Comparison of ENCODE assay signal across 25 cellular contexts in the genomic region with DNA sequence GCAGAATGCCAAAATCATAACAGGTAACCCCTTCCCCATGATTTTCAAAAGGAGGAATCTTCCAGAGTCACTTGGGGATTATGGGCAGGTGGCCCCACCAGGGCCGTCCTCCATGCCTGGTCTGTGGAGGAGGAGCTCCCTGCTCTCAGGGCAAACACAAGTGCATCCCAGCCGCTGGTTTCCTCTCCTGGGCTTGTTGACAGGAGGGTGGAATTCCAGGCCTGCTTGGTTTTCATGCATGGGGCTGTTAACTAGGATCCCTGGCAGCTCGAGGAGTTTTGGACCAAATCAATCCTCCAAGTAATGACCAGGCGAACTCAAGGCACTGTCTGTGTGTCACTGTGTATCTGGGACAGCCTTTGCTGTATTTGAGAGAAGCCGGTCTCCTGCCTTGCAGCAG. TPM values are rescaled to one million over a fixed set of nuclear protein-coding genes. Genes with fewer than 3 reads are reported as not detected.
DNase-seq lines count a peak whose midpoint lies in the region; ATAC-seq and TF ChIP-seq lines count a peak whose summit lies in the region.
"Had no signal": no experiment of that assay in that cellular context is flagged by ENCODE, and none has a peak within 500 bp of the region (broad histone marks: within the 10 kb centered on the region; RNA-seq: fewer than 3 reads in every experiment).

No MANE protein-coding gene starts in this region.

- H3K36me3 Mint-ChIP-seq in activated T-helper 1 cell treated with anti-CD3 and anti-CD28 coated beads, Interleukin-12 subunit alpha, Interleukin-12 subunit beta, Interleukin-2, Interleukin-4 antibody, amounts not matched to agents 30 ng/mL and 10 ng/mL and 1 ng/mL, durations not matched to agents 14 hours and 24 hours and 36 hours (ENCODE audit: low read depth): no peaks in the 10 kb centered on the region
- H3K36me3 Mint-ChIP-seq: natural killer cell had no signal

- intact Hi-C loops in right cardiac atrium (cut with DNase I): no loop called here
- intact Hi-C loops in mammary epithelial cell (cut with micrococcal nuclease): no loop called here
- intact Hi-C loops in thyroid gland (cut with DNase I): no loop called here
- intact Hi-C loops in activated T-helper 1 cell treated with anti-CD3 and anti-CD28 coated beads, Interleukin-12 subunit alpha, Interleukin-12 subunit beta, Interleukin-2, Interleukin-4 antibody, amounts not matched to agents 30 ng/mL and 10 ng/mL and 1 ng/mL, durations not matched to agents 14 hours and 24 hours and 36 hours (cut with micrococcal nuclease): no loop called here

- no TSS peak for BruUV-seq in mammary epithelial cell (replicated peaks; lab: Mats Ljungman, UMichigan)

- ATAC-seq in right cardiac atrium (no peak), GM21390 (IDR thresholded peaks at IDR 0.05; ENCODE audit: unreplicated experiment) (no peak)
- ATAC-seq: activated T-cell treated with anti-CD3 and anti-CD28 coated beads, Interleukin-2, amount 50 U/mL, for 4 hours had no signal

- H3K4me2 ChIP-seq in mammary epithelial cell (ENCODE audit: insufficient read depth, low read depth, low read length): no peak overlapping the region
- H3K4me2 ChIP-seq: hepatocyte had no signal

- no peak overlapping the region for H2AFZ ChIP-seq in mammary epithelial cell (ENCODE audit: low read depth, low read length)
- H2AFZ ChIP-seq: hepatocyte had no signal

- no peaks in the 10 kb centered on the region for H4K20me1 ChIP-seq in mammary epithelial cell (ENCODE audit: insufficient read depth, low read length)

- peaks cover 10% of the 10 kb centered on the region for H3K4me1 ChIP-seq in cardiac muscle cell (ENCODE audit: low read depth)
- H3K4me1 ChIP-seq in right cardiac atrium (ENCODE audit: control insufficient read depth, insufficient read depth, low read length): no peaks in the 10 kb centered on the region
- H3K4me1 ChIP-seq in mammary epithelial cell (ENCODE audit: insufficient read depth, low read length): peaks cover 35% of the 10 kb centered on the region
- H3K4me1 ChIP-seq in thyroid gland: no peaks in the 10 kb centered on the region
- H3K4me1 ChIP-seq: HAP-1, right atrium auricular region had no signal

- no peaks in the 10 kb centered on the region for H3K79me2 ChIP-seq in mammary epithelial cell (ENCODE audit: insufficient read depth, low read length)
- H3K79me2 ChIP-seq: hepatocyte had no signal

- H3K27me3 ChIP-seq in cardiac muscle cell: no peaks in the 10 kb centered on the region
- H3K27me3 ChIP-seq in right cardiac atrium (ENCODE audit: control insufficient read depth, insufficient read depth): no peaks in the 10 kb centered on the region
- H3K27me3 ChIP-seq in mammary epithelial cell (ENCODE audit: insufficient read depth, low read length): no peaks in the 10 kb centered on the region
- H3K27me3 ChIP-seq in thyroid gland: no peaks in the 10 kb centered on the region
- H3K27me3 ChIP-seq: hepatocyte, pancreas, right atrium auricular region had no signal

- H3K36me3 ChIP-seq in cardiac muscle cell (no peaks in the 10 kb centered on the region), mammary epithelial cell (ENCODE audit: insufficient read depth, low read length) (no peaks in the 10 kb centered on the region), thyroid gland (no peaks in the 10 kb centered on the region)
- H3K36me3 ChIP-seq: HAP-1, pancreas, right atrium auricular region had no signal

- H3K9me3 ChIP-seq in cardiac muscle cell (ENCODE audit: low read depth) (no peaks in the 10 kb centered on the region), right cardiac atrium (ENCODE audit: control insufficient read depth, low read length) (no peaks in the 10 kb centered on the region), mammary epithelial cell (replicated peaks; ENCODE audit: insufficient read depth, low read length) (peaks cover 11% of the 10 kb centered on the region), thyroid gland (no peaks in the 10 kb centered on the region)
- H3K9me3 ChIP-seq: HAP-1, pancreas had no signal

- TF ChIP-seq CTCF in cardiac muscle cell (IDR thresholded peaks at IDR 0.05; ENCODE audit: low read depth, low read length) (no peak), mammary epithelial cell (conservative IDR thresholded peaks at IDR 0.05 in 1 of 2, IDR thresholded peaks at IDR 0.05 in 1 of 2; ENCODE audit: extremely low read depth in 1 of 2, insufficient read depth in 1 of 2, low read depth in 1 of 2, low read length in 2 of 2) (no peak), thyroid gland (IDR thresholded peaks at IDR 0.05) (no peak)

- H3K27ac Mint-ChIP-seq in activated T-helper 1 cell treated with anti-CD3 and anti-CD28 coated beads, Interleukin-12 subunit alpha, Interleukin-12 subunit beta, Interleukin-2, Interleukin-4 antibody, amounts not matched to agents 30 ng/mL and 10 ng/mL and 1 ng/mL, durations not matched to agents 14 hours and 24 hours and 36 hours: no peak overlapping the region
- H3K27ac Mint-ChIP-seq: natural killer cell had no signal

- DNase-seq in cardiac muscle cell (ENCODE audit: low read depth in 1 of 2, low spot score in 1 of 2) (peak in 1 of 2 donors; percentile 65), right cardiac atrium (no peak), mammary epithelial cell (no peak), mesenteric fat pad (ENCODE audit: low spot score) (peak; percentile 65), thyroid gland (peak; percentile 25 to 38), NCI-H226 (no peak)
- DNase-seq in activated T-helper 1 cell treated with anti-CD3 and anti-CD28 coated beads, Interleukin-12 subunit alpha, Interleukin-12 subunit beta, Interleukin-2, Interleukin-4 antibody, amounts not matched to agents 30 ng/mL and 10 ng/mL and 1 ng/mL, durations not matched to agents 14 hours and 24 hours and 36 hours (ENCODE audit: low spot score): no peak
- DNase-seq: ACHN; activated CD4-positive, CD25-positive, alpha-beta regulatory T cell treated with anti-CD3 and anti-CD28 coated beads, Interleukin-2, amount 50 U/mL, for 72 hours; activated CD8-positive, alpha-beta memory T cell treated with anti-CD3 and anti-CD28 coated beads for 24 hours; activated naive CD4-positive, alpha-beta T cell treated with anti-CD3 and anti-CD28 coated beads, Interleukin-2, amount 50 U/mL, for 16 hours; activated T-cell treated with anti-CD3 and anti-CD28 coated beads, Interleukin-2, amount 50 U/mL, for 4 hours; anterior cingulate cortex; central memory CD4-positive, alpha-beta T cell; natural killer cell; NCI-H1436; SHP77 treated with DMSO at 0.1 percent for 48 hours; substantia nigra; T-helper 1 cell had no signal

- H3K27me3 Mint-ChIP-seq in activated T-helper 1 cell treated with anti-CD3 and anti-CD28 coated beads, Interleukin-12 subunit alpha, Interleukin-12 subunit beta, Interleukin-2, Interleukin-4 antibody, amounts not matched to agents 30 ng/mL and 10 ng/mL and 1 ng/mL, durations not matched to agents 14 hours and 24 hours and 36 hours (ENCODE audit: insufficient read depth): peaks cover 2% of the 10 kb centered on the region

- H3K4me3 Mint-ChIP-seq in activated T-helper 1 cell treated with anti-CD3 and anti-CD28 coated beads, Interleukin-12 subunit alpha, Interleukin-12 subunit beta, Interleukin-2, Interleukin-4 antibody, amounts not matched to agents 30 ng/mL and 10 ng/mL and 1 ng/mL, durations not matched to agents 14 hours and 24 hours and 36 hours: no peak overlapping the region
- H3K4me3 Mint-ChIP-seq: activated T-cell treated with anti-CD3 and anti-CD28 coated beads, Interleukin-2, amount 50 U/mL, for 4 hours; natural killer cell had no signal

- CTCF ChIA-PET in mammary epithelial cell (lab: Charles Lee; ENCODE audit: low non-redundant PET): no interaction called here

- H3K4me1 Mint-ChIP-seq in activated T-helper 1 cell treated with anti-CD3 and anti-CD28 coated beads, Interleukin-12 subunit alpha, Interleukin-12 subunit beta, Interleukin-2, Interleukin-4 antibody, amounts not matched to agents 30 ng/mL and 10 ng/mL and 1 ng/mL, durations not matched to agents 14 hours and 24 hours and 36 hours (ENCODE audit: low read depth): peaks cover 44% of the 10 kb centered on the region

- H3K9ac ChIP-seq in mammary epithelial cell (ENCODE audit: insufficient read depth, low read length): no peak overlapping the region

- 63% methylated on average over 5 of the region's 5 CpGs for WGBS in right cardiac atrium
- 97% methylated on average over 4 of the region's 5 CpGs for WGBS in mammary epithelial cell (ENCODE audit: low coverage, missing lambda C conversion rate)
- 45 to 70% methylated on average over 5 of the region's 5 CpGs for WGBS in thyroid gland, 2 donors

- H3K4me3 ChIP-seq in cardiac muscle cell (no peak overlapping the region), right cardiac atrium (ENCODE audit: low read length) (no peak overlapping the region), mammary epithelial cell (replicated peaks in 1 of 3; ENCODE audit: insufficient read depth in 1 of 3, low read depth in 2 of 3, low read length in 3 of 3) (no peak overlapping the region), thyroid gland (replicated peaks in 1 of 3) (no peak overlapping the region)
- H3K4me3 ChIP-seq: HAP-1, hepatocyte, pancreas, right atrium auricular region had no signal

- H3K9me3 Mint-ChIP-seq in activated T-helper 1 cell treated with anti-CD3 and anti-CD28 coated beads, Interleukin-12 subunit alpha, Interleukin-12 subunit beta, Interleukin-2, Interleukin-4 antibody, amounts not matched to agents 30 ng/mL and 10 ng/mL and 1 ng/mL, durations not matched to agents 14 hours and 24 hours and 36 hours: peaks cover 19% of the 10 kb centered on the region
- H3K9me3 Mint-ChIP-seq: natural killer cell had no signal

- TF ChIP-seq POLR2A in thyroid gland (IDR thresholded peaks at IDR 0.05): no peak

- H3K27ac ChIP-seq in cardiac muscle cell (peak overlapping the region; percentile 44), right cardiac atrium (ENCODE audit: low read length) (no peak overlapping the region), mammary epithelial cell (ENCODE audit: insufficient read depth, low read depth, low read length) (peak overlapping the region; percentile 18), thyroid gland (no peak overlapping the region)
- H3K27ac ChIP-seq: C4-2B, pancreas, right atrium auricular region had no signal

- dilution Hi-C loops in mammary epithelial cell (cut with HindIII; ENCODE audit: low sequenced_read_pairs): no loop called here

- in situ Hi-C loops in mammary epithelial cell (cut with MboI; ENCODE audit: low sequenced_read_pairs in 2 of 2): no loop called here

RNA-seq across cellular contexts. Expression of gene FOSL2, which starts 45.3 kb away (rescaled TPM):
- total RNA-seq in cardiac muscle cell (2.9 and 3.5 TPM in 2 replicates), right cardiac atrium (100 to 1,000 TPM in 1 of 4 donors, 10 to 100 TPM in 3; 38.9 to 128 (median 56.6) TPM), mammary epithelial cell (10 to 100 TPM; 89.9 to 92.9 TPM), mesenteric fat pad (259 TPM), thyroid gland (10 to 100 TPM; 30.7 to 85.1 (median 40.6) TPM)
- polyA plus RNA-seq in cardiac muscle cell (2.0 TPM in 2 replicates), right cardiac atrium (46.4 TPM), mammary epithelial cell (30.6 TPM)
- polyA minus RNA-seq in mammary epithelial cell: 126 TPM
- total RNA-seq in activated T-helper 1 cell treated with anti-CD3 and anti-CD28 coated beads, Interleukin-12 subunit alpha, Interleukin-12 subunit beta, Interleukin-2, Interleukin-4 antibody, amounts not matched to agents 30 ng/mL and 10 ng/mL and 1 ng/mL, durations not matched to agents 14 hours and 24 hours and 36 hours: 54.9 and 55.0 TPM in 2 replicates

RNA-seq across cellular contexts. Expression of gene PLB1, which starts 57.9 kb away (rescaled TPM):
- total RNA-seq in cardiac muscle cell: 0.39 and 1.2 TPM in 2 replicates
- polyA plus RNA-seq in cardiac muscle cell: 0.25 and 1.1 TPM in 2 replicates
- 1 to 10 TPM; 2.1 to 2.7 (median 2.3) TPM for total RNA-seq in right cardiac atrium
- 0.86 TPM for polyA plus RNA-seq in right cardiac atrium
- 1 to 10 TPM; 4.2 to 5.2 TPM for total RNA-seq in mammary epithelial cell
- 2.0 TPM for polyA plus RNA-seq in mammary epithelial cell
- 0.93 TPM for polyA minus RNA-seq in mammary epithelial cell
- 6.3 TPM for total RNA-seq in mesenteric fat pad
- 1 to 10 TPM; 1.2 to 3.3 (median 1.8) TPM for total RNA-seq in thyroid gland
- total RNA-seq in activated T-helper 1 cell treated with anti-CD3 and anti-CD28 coated beads, Interleukin-12 subunit alpha, Interleukin-12 subunit beta, Interleukin-2, Interleukin-4 antibody, amounts not matched to agents 30 ng/mL and 10 ng/mL and 1 ng/mL, durations not matched to agents 14 hours and 24 hours and 36 hours: 0.75 and 1.2 TPM in 2 replicates

Comparison
In these comparisons a context has a peak if more than half of its experiments do, and no peak if none do; other contexts are left out.
1. H3K27ac ChIP-seq: peak in cardiac muscle cell (single experiment) and mammary epithelial cell (single experiment); none in right cardiac atrium (single experiment) and thyroid gland (0 of 3).
2. DNase-seq: peak in mesenteric fat pad (single experiment) and thyroid gland (2 of 2); none in right cardiac atrium (0 of 3), mammary epithelial cell (single experiment), NCI-H226 (single experiment) and activated T-helper 1 cell treated with anti-CD3 and anti-CD28 coated beads, Interleukin-12 subunit alpha, Interleukin-12 subunit beta, Interleukin-2, Interleukin-4 antibody, amounts not matched to agents 30 ng/mL and 10 ng/mL and 1 ng/mL, durations not matched to agents 14 hours and 24 hours and 36 hours (single experiment).